1 cellular context compared by ENCODE assay signal in genomic region chr2:134132487-134132857, GRCh38.
TF ChIP-seq lines count a peak whose summit lies in the region.

No MANE protein-coding gene starts in this region.

TF ChIP-seq in HepG2, 621 proteins besides CTCF, POLR2A, EP300 and RAD21 (continued from another document and continues in another):
- peak; percentile 86 for TF ChIP-seq ZNF609 (CRISPR knock-in tag; IDR thresholded peaks at IDR 0.05; ENCODE audit: borderline replicate concordance)
- TF ChIP-seq FOSL1 (CRISPR knock-in tag; IDR thresholded peaks at IDR 0.05; ENCODE audit: borderline replicate concordance): no peak
- peak; percentile 94 for TF ChIP-seq ESRRA (CRISPR knock-in tag; IDR thresholded peaks at IDR 0.05; ENCODE audit: low read depth)
- no peak for TF ChIP-seq ZBTB39 (CRISPR knock-in tag; IDR thresholded peaks at IDR 0.05)
- no peak for TF ChIP-seq ZBTB42 (CRISPR knock-in tag; IDR thresholded peaks at IDR 0.05)
- TF ChIP-seq GATAD1 (CRISPR knock-in tag; IDR thresholded peaks at IDR 0.05): no peak
- peak; percentile 98 for TF ChIP-seq NR2F6 (IDR thresholded peaks at IDR 0.05)
- TF ChIP-seq NR2F6 (CRISPR knock-in tag; IDR thresholded peaks at IDR 0.05): peak; percentile 92
- peak; percentile 92 for TF ChIP-seq NFIC (IDR thresholded peaks at IDR 0.05; ENCODE audit: low read length)
- 0 out of 2 replicates have a peak, but pooled peaks have one; percentile 26 for TF ChIP-seq ZNF441 (CRISPR knock-in tag; IDR thresholded peaks at IDR 0.05; ENCODE audit: borderline replicate concordance)
- no peak for TF ChIP-seq SOX6 (IDR thresholded peaks at IDR 0.05)
- peak; percentile 99 for TF ChIP-seq SOX6 (CRISPR knock-in tag; IDR thresholded peaks at IDR 0.05)
- TF ChIP-seq ZNF816 (CRISPR knock-in tag; IDR thresholded peaks at IDR 0.05; ENCODE audit: borderline replicate concordance): no peak
- TF ChIP-seq PAXIP1 (CRISPR knock-in tag; conservative IDR thresholded peaks at IDR 0.05): peak; percentile 85
- no peak for TF ChIP-seq EED (CRISPR knock-in tag; IDR thresholded peaks at IDR 0.05)
- no peak for TF ChIP-seq ZNF83 (CRISPR knock-in tag; IDR thresholded peaks at IDR 0.05; ENCODE audit: borderline replicate concordance)
- no peak for TF ChIP-seq ZNF598 (CRISPR knock-in tag; IDR thresholded peaks at IDR 0.05; ENCODE audit: borderline replicate concordance)
- TF ChIP-seq RXRA (CRISPR knock-in tag; IDR thresholded peaks at IDR 0.05): peak; percentile 34; the same call in 1 of the 2 replicates
- no peak for TF ChIP-seq ZMYM3 (CRISPR knock-in tag; IDR thresholded peaks at IDR 0.05)
- TF ChIP-seq CHD4 (IDR thresholded peaks at IDR 0.05; ENCODE audit: borderline replicate concordance, low read length): peak; percentile 63; the same call in 1 of the 2 replicates
- TF ChIP-seq CREM (IDR thresholded peaks at IDR 0.05): peak; percentile 69
- no peak for TF ChIP-seq CREM (CRISPR knock-in tag; IDR thresholded peaks at IDR 0.05)
- TF ChIP-seq NAIF1 (CRISPR knock-in tag; IDR thresholded peaks at IDR 0.05; ENCODE audit: borderline replicate concordance): no peak
- TF ChIP-seq ZBTB7B (CRISPR knock-in tag; IDR thresholded peaks at IDR 0.05): no peak
- peak; percentile 32; the same call in 1 of the 2 replicates for TF ChIP-seq SMAD3 (CRISPR knock-in tag; IDR thresholded peaks at IDR 0.05)
- TF ChIP-seq SUZ12 (IDR thresholded peaks at IDR 0.05; ENCODE audit: low read depth, low read length): no peak
- peak; percentile 58 for TF ChIP-seq ASH2L (IDR thresholded peaks at IDR 0.05; ENCODE audit: insufficient read length, low read depth, low read length)
- 0 out of 2 replicates have a peak, but pooled peaks have one; percentile 70 for TF ChIP-seq HMG20B (CRISPR knock-in tag; conservative IDR thresholded peaks at IDR 0.05)
- TF ChIP-seq MTA1 (CRISPR knock-in tag; IDR thresholded peaks at IDR 0.05; ENCODE audit: borderline replicate concordance): peak; percentile 40; the same call in 1 of the 2 replicates
- peak; percentile 37; the same call in 1 of the 2 replicates for TF ChIP-seq USF2 (IDR thresholded peaks at IDR 0.05; ENCODE audit: low read depth, low read length)
- peak; percentile 76; the same call in 1 of the 2 replicates for TF ChIP-seq USF2 (CRISPR knock-in tag; IDR thresholded peaks at IDR 0.05; ENCODE audit: borderline replicate concordance)
- TF ChIP-seq ZFP1 (CRISPR knock-in tag; IDR thresholded peaks at IDR 0.05): no peak
- TF ChIP-seq HNF1A (IDR thresholded peaks at IDR 0.05; ENCODE audit: low read depth): peak; percentile 52; the same call in 1 of the 2 replicates
- 0 out of 2 replicates have a peak, but pooled peaks have one; percentile 32 for TF ChIP-seq HNF1A (CRISPR knock-in tag; IDR thresholded peaks at IDR 0.05; ENCODE audit: borderline replicate concordance)
- peak; percentile 32; the same call in 1 of the 2 replicates for TF ChIP-seq MBD4 (IDR thresholded peaks at IDR 0.05; ENCODE audit: borderline replicate concordance, low read length)
- TF ChIP-seq RBM22 (optimal IDR thresholded peaks at IDR 0.05; ENCODE audit: low read length): peak; percentile 74
- no peak for TF ChIP-seq PRPF4 (IDR thresholded peaks at IDR 0.05; ENCODE audit: low read depth, low read length, poor library complexity, severe bottlenecking)
- TF ChIP-seq SAP130 (CRISPR knock-in tag; IDR thresholded peaks at IDR 0.05; ENCODE audit: low read depth): peak; percentile 51; the same call in 1 of the 2 replicates
- no peak for TF ChIP-seq E2F1 (CRISPR knock-in tag; IDR thresholded peaks at IDR 0.05)
- TF ChIP-seq MXD4 (CRISPR knock-in tag; IDR thresholded peaks at IDR 0.05): 0 out of 2 replicates have a peak, but pooled peaks have one; percentile 31
- no peak for TF ChIP-seq MYPOP (CRISPR knock-in tag; IDR thresholded peaks at IDR 0.05)
- TF ChIP-seq NFRKB (IDR thresholded peaks at IDR 0.05): no peak
- TF ChIP-seq PHF5A (CRISPR knock-in tag; IDR thresholded peaks at IDR 0.05; ENCODE audit: low read depth, unreplicated experiment): peak; percentile 29
- no peak for TF ChIP-seq MIXL1 (CRISPR knock-in tag; IDR thresholded peaks at IDR 0.05)
- peak; percentile 57; the same call in 1 of the 2 replicates for TF ChIP-seq KDM1A (CRISPR knock-in tag; IDR thresholded peaks at IDR 0.05)
- no peak for TF ChIP-seq DNMT3B (CRISPR knock-in tag; conservative IDR thresholded peaks at IDR 0.05)
- TF ChIP-seq ZNF563 (CRISPR knock-in tag; IDR thresholded peaks at IDR 0.05): no peak
- no peak for TF ChIP-seq REPIN1 (CRISPR knock-in tag; IDR thresholded peaks at IDR 0.05; ENCODE audit: borderline replicate concordance, low read depth)
- TF ChIP-seq ZMYM4 (CRISPR knock-in tag; IDR thresholded peaks at IDR 0.05): peak; percentile 94
